ENCODE assay signal across 8 cellular contexts in the genomic region with DNA sequence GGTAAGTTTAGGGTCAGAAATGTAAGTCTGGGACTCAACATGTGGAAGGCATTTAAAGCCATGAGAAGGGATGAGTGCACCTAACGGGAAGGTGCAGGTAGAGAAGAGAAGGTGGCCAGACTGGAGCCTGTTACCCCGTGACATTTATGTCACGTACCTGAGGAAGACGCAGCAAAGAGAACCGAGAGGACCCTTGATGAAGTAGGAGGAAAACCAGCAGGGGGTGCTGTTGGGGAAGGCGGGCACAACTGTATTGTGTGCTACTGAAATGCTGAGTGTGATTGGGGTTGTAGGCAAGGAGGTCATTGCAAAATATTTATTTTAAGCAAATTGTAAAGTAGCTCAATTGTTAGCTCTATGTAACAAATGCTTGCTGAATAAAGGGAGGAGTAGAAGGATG.
DNase-seq lines count a peak whose midpoint lies in the region; ATAC-seq, FAIRE-seq and TF ChIP-seq lines count a peak whose summit lies in the region.

No MANE protein-coding gene starts in this region.

- H3K9ac ChIP-seq in mammary epithelial cell (ENCODE audit: insufficient read depth, low read length): no peak overlapping the region

- H3K79me2 ChIP-seq in mammary epithelial cell (ENCODE audit: insufficient read depth, low read length): no peaks in the 10 kb centered on the region

- no peak overlapping the region for H2AFZ ChIP-seq in mammary epithelial cell (ENCODE audit: low read depth, low read length)

- H3K4me1 Mint-ChIP-seq in neural crest cell: peaks cover 16% of the 10 kb centered on the region

- 63 to 65% methylated on average over 6 of the region's 6 CpGs for WGBS in heart right ventricle, 2 donors
- 84% methylated on average over 6 of the region's 6 CpGs for WGBS in mammary epithelial cell (ENCODE audit: low coverage, missing lambda C conversion rate)

- DNase-seq in heart right ventricle (peak in 1 of 2 donors; percentile 10), cardiac septum (ENCODE audit: low spot score) (no peak), WERI-Rb-1 (peak; percentile 6), mammary epithelial cell (no peak), neural crest cell (ENCODE audit: low read depth, low spot score) (peak; percentile 52), urothelium cell line (ENCODE audit: low spot score) (peak; percentile 18), H54 (ENCODE audit: insufficient read length, low spot score) (no peak)

- H3K27ac Mint-ChIP-seq in neural crest cell (ENCODE audit: unreplicated experiment): no peak overlapping the region

- BruUV-seq in mammary epithelial cell (replicated peaks; lab: Mats Ljungman, UMichigan): no TSS peak

- TF ChIP-seq POLR2A in H54 (IDR thresholded peaks at IDR 0.05; ENCODE audit: low read depth, low read length): no peak

- H3K27me3 Mint-ChIP-seq in neural crest cell (ENCODE audit: low read depth): no peaks in the 10 kb centered on the region

- dilution Hi-C loops in mammary epithelial cell (cut with HindIII; ENCODE audit: low sequenced_read_pairs): no loop called here

- ATAC-seq in heart right ventricle (no peak), GM21737 (IDR thresholded peaks at IDR 0.05; ENCODE audit: unreplicated experiment) (no peak)

- no peak overlapping the region for H3K4me3 Mint-ChIP-seq in neural crest cell

- FAIRE-seq in urothelium cell line (lab: Jason Lieb, UNC) (no peak), H54 (lab: Jason Lieb, UNC) (no peak)

- intact Hi-C loops in heart right ventricle (cut with DNase I) (loop anchor here in 2 of 10 donors (5.0 kb wide), 1 partner anchor 499 kb away; no protein-coding TSS in a partner anchor), cardiac septum (cut with DNase I) (loop anchor here (5.0 kb wide), 1 partner anchor 499 kb away; no protein-coding TSS in a partner anchor), mammary epithelial cell (cut with micrococcal nuclease) (no loop called here)

- H3K36me3 Mint-ChIP-seq in neural crest cell (ENCODE audit: low read depth): no peaks in the 10 kb centered on the region

- no peaks in the 10 kb centered on the region for H3K9me3 Mint-ChIP-seq in neural crest cell

- H3K9me3 ChIP-seq in heart right ventricle (no peaks in the 10 kb centered on the region), WERI-Rb-1 (ENCODE audit: severe bottlenecking) (no peaks in the 10 kb centered on the region), mammary epithelial cell (replicated peaks; ENCODE audit: insufficient read depth, low read length) (no peaks in the 10 kb centered on the region)

- H3K27ac ChIP-seq in heart right ventricle: no peak overlapping the region
- no peak overlapping the region for H3K27ac ChIP-seq in WERI-Rb-1
- no peak overlapping the region for H3K27ac ChIP-seq in mammary epithelial cell (ENCODE audit: insufficient read depth, low read depth, low read length)

- TF ChIP-seq CTCF in heart right ventricle (IDR thresholded peaks at IDR 0.05) (peak in 7 of 9 donors; percentile 22 to 65 (median 43)), WERI-Rb-1 (IDR thresholded peaks at IDR 0.05; ENCODE audit: low read depth, low read length) (no peak), mammary epithelial cell (conservative IDR thresholded peaks at IDR 0.05 in 1 of 2, IDR thresholded peaks at IDR 0.05 in 1 of 2; ENCODE audit: extremely low read depth in 1 of 2, insufficient read depth in 1 of 2, low read depth in 1 of 2, low read length in 2 of 2) (peak; percentile 26 to 47), neural crest cell (conservative IDR thresholded peaks at IDR 0.05) (peak; percentile 52)

- H3K27me3 ChIP-seq in heart right ventricle (peaks cover 0 to 3% (median 0%) of the 10 kb centered on the region in 7 donors), WERI-Rb-1 (ENCODE audit: insufficient read depth, low read depth, severe bottlenecking) (no peaks in the 10 kb centered on the region), mammary epithelial cell (ENCODE audit: insufficient read depth, low read length) (peaks cover 13% of the 10 kb centered on the region)

- CTCF ChIA-PET in mammary epithelial cell (lab: Charles Lee; ENCODE audit: low non-redundant PET): no interaction called here

- H3K4me3 ChIP-seq in heart right ventricle (no peak overlapping the region), WERI-Rb-1 (ENCODE audit: low read depth, low read length) (no peak overlapping the region), mammary epithelial cell (replicated peaks in 1 of 3; ENCODE audit: insufficient read depth in 1 of 3, low read depth in 2 of 3, low read length in 3 of 3) (no peak overlapping the region)

- H3K36me3 ChIP-seq in heart right ventricle: no peaks in the 10 kb centered on the region
- H3K36me3 ChIP-seq in WERI-Rb-1: no peaks in the 10 kb centered on the region
- H3K36me3 ChIP-seq in mammary epithelial cell (ENCODE audit: insufficient read depth, low read length): no peaks in the 10 kb centered on the region

- no peak overlapping the region for H3K4me2 ChIP-seq in mammary epithelial cell (ENCODE audit: insufficient read depth, low read depth, low read length)

- H4K20me1 ChIP-seq in mammary epithelial cell (ENCODE audit: insufficient read depth, low read length): no peaks in the 10 kb centered on the region

- H3K4me1 ChIP-seq in heart right ventricle: peaks cover 0 to 10% (median 0%) of the 10 kb centered on the region in 9 donors
- no peaks in the 10 kb centered on the region for H3K4me1 ChIP-seq in mammary epithelial cell (ENCODE audit: insufficient read depth, low read length)

- in situ Hi-C loops in mammary epithelial cell (cut with MboI; ENCODE audit: low sequenced_read_pairs in 2 of 2): loop anchor here (10.0 kb wide), 2 partner anchors 194 to 496 kb away; a partner anchor contains a TSS

Comparison
In these comparisons a context has a peak if more than half of its experiments do, and no peak if none do; other contexts are left out.
1. DNase-seq: peak in WERI-Rb-1 (single experiment), neural crest cell (single experiment) and urothelium cell line (single experiment); none in cardiac septum (single experiment), mammary epithelial cell (single experiment) and H54 (single experiment).